ENCODE assay signal across 13 cellular contexts in genomic region chr20:42082611-42083010, GRCh38.
DNase-seq lines count a peak whose midpoint lies in the region; ATAC-seq and TF ChIP-seq lines count a peak whose summit lies in the region.
"Had no signal": no experiment of that assay in that cellular context is flagged by ENCODE, and none has a peak within 500 bp of the region (broad histone marks: within the 10 kb centered on the region; RNA-seq: fewer than 3 reads in every experiment).

No MANE protein-coding gene starts in this region.

- H3K36me3 ChIP-seq in MG63, result no peaks in the 10 kb centered on the region
- no peaks in the 10 kb centered on the region for H3K36me3 ChIP-seq in lung (ENCODE audit: control insufficient read depth in 2 of 2, insufficient read depth in 2 of 2, low read length in 2 of 2)

- ATAC-seq in lung (ENCODE audit: insufficient read depth, low FRiP score), result no peak

- H3K27me3 ChIP-seq in MG63 (no peaks in the 10 kb centered on the region), lung (ENCODE audit: control insufficient read depth, insufficient read depth) (no peaks in the 10 kb centered on the region)
- H3K27me3 ChIP-seq: dorsolateral prefrontal cortex had no signal

- DNase-seq in Caki2 (ENCODE audit: low read depth) (peak; percentile 12), MG63 (peak; percentile 76), cardiac fibroblast (ENCODE audit: low read depth in 2 of 2) (peak; percentile 16 to 43), lung (ENCODE audit: low spot score) (peak; percentile 39), iPS-NIHi11 (ENCODE audit: low spot score) (no peak), NCI-H2227 treated with DMSO at 0.1 percent for 48 hours (lab: John Stamatoyannopoulos, UW) (no peak)
- no peak for DNase-seq in activated CD4-positive, alpha-beta T cell treated with anti-CD3 and anti-CD28 coated beads for 1 hour
- DNase-seq in stimulated activated CD4-positive, alpha-beta T cell treated with anti-CD3 and anti-CD28 coated beads, Interleukin-12 subunit alpha, Interleukin-12 subunit beta, amount 100 ng/mL, for 4 hours, result no peak
- DNase-seq: activated T-cell treated with anti-CD3 and anti-CD28 coated beads for 4 hours; dorsolateral prefrontal cortex; NCI-H526 treated with DMSO at 0.1 percent for 48 hours; stimulated activated CD4-positive, alpha-beta T cell treated with anti-CD3 and anti-CD28 coated beads, Interleukin-15, amount 100 ng/mL, for 24 hours had no signal

- H3K4me3 ChIP-seq in MG63 (no peak overlapping the region), cardiac fibroblast (replicated peaks in 1 of 2; ENCODE audit: low read depth in 2 of 2, low read length in 2 of 2) (no peak overlapping the region), lung (no peak overlapping the region)
- H3K4me3 ChIP-seq: dorsolateral prefrontal cortex had no signal

- H3K4me1 ChIP-seq in lung (ENCODE audit: control insufficient read depth in 2 of 2, insufficient read depth in 2 of 2, low read length in 2 of 2), result no peaks in the 10 kb centered on the region

- H3K27ac ChIP-seq in lung (ENCODE audit: low read depth in 1 of 2, low read length in 1 of 2), result no peak overlapping the region
- H3K27ac ChIP-seq: dorsolateral prefrontal cortex, HL-60 had no signal

- in situ Hi-C loops in Caki2 (cut with HindIII; ENCODE audit: low pct_unique_long_range_greater_than_20kb, low sequenced_read_pairs), result no loop called here

- TF ChIP-seq CTCF in cardiac fibroblast (IDR thresholded peaks at IDR 0.05; ENCODE audit: low read depth, low read length), result no peak
- TF ChIP-seq CTCF in lung (IDR thresholded peaks at IDR 0.05; ENCODE audit: control extremely low read depth, extremely low read depth), result no peak

- H3K9me3 ChIP-seq in MG63, result no peaks in the 10 kb centered on the region
- peaks cover 0 to 4% of the 10 kb centered on the region in 2 donors for H3K9me3 ChIP-seq in lung (ENCODE audit: control insufficient read depth in 2 of 2, insufficient read depth in 1 of 2, low read length in 1 of 2)

- WGBS in lung, 2 donors, result 50 to 68% methylated on average over 1 of the region's 1 CpG

Comparison
In these comparisons a context has a peak if more than half of its experiments do, and no peak if none do; other contexts are left out.
1. DNase-seq: peak in Caki2 (single experiment), MG63 (single experiment), cardiac fibroblast (2 of 2) and lung (single experiment); none in iPS-NIHi11 (single experiment), NCI-H2227 treated with DMSO at 0.1 percent for 48 hours (single experiment), activated CD4-positive, alpha-beta T cell treated with anti-CD3 and anti-CD28 coated beads for 1 hour (single experiment) and stimulated activated CD4-positive, alpha-beta T cell treated with anti-CD3 and anti-CD28 coated beads, Interleukin-12 subunit alpha, Interleukin-12 subunit beta, amount 100 ng/mL, for 4 hours (single experiment).